In genomic region chr21:34544032-34544496, GRCh38 we compare ENCODE assay signal across 9 cellular contexts. TPM values are rescaled to one million over a fixed set of nuclear protein-coding genes. Genes with fewer than 3 reads are reported as not detected.
DNase-seq lines count a peak whose midpoint lies in the region; ATAC-seq and TF ChIP-seq lines count a peak whose summit lies in the region.
"Had no signal": no experiment of that assay in that cellular context is flagged by ENCODE, and none has a peak within 500 bp of the region (broad histone marks: within the 10 kb centered on the region; RNA-seq: fewer than 3 reads in every experiment).

No MANE protein-coding gene starts in this region.

- H3K27me3 ChIP-seq in BE2C: no peaks in the 10 kb centered on the region
- no peaks in the 10 kb centered on the region for H3K27me3 ChIP-seq in cardiac muscle cell
- H3K27me3 ChIP-seq in gastrocnemius medialis: no peaks in the 10 kb centered on the region

- TF ChIP-seq CTCF in BE2C (IDR thresholded peaks at IDR 0.05; ENCODE audit: low read depth, low read length): peak; percentile 89
- TF ChIP-seq CTCF in GM20000 (IDR thresholded peaks at IDR 0.05; ENCODE audit: extremely low read depth, missing control alignments): no peak
- TF ChIP-seq CTCF in cardiac muscle cell (IDR thresholded peaks at IDR 0.05; ENCODE audit: low read depth, low read length): peak; percentile 76
- TF ChIP-seq CTCF in gastrocnemius medialis (IDR thresholded peaks at IDR 0.05 in 4 of 5, conservative IDR thresholded peaks at IDR 0.05 in 1 of 5): peak in 4 of 5 experiments; percentile 39 to 60 (median 52)

- H3K4me3 ChIP-seq in BE2C (ENCODE audit: low read depth, low read length): no peak overlapping the region
- no peak overlapping the region for H3K4me3 ChIP-seq in cardiac muscle cell
- no peak overlapping the region for H3K4me3 ChIP-seq in gastrocnemius medialis

- no peaks in the 10 kb centered on the region for H3K27me3 Mint-ChIP-seq in activated T-cell treated with anti-CD3 and anti-CD28 coated beads, Interleukin-2, amount 50 U/mL, for 4 hours (ENCODE audit: low read depth)
- H3K27me3 Mint-ChIP-seq: IgD-negative memory B cell had no signal

- H3K9me3 Mint-ChIP-seq in activated T-cell treated with anti-CD3 and anti-CD28 coated beads, Interleukin-2, amount 50 U/mL, for 4 hours: peaks cover 7% of the 10 kb centered on the region

- DNase-seq in BE2C: peak; percentile 88
- peak; percentile 22 for DNase-seq in GM20000 (ENCODE audit: low spot score)
- peak; percentile 1 for DNase-seq in NCI-H774 (lab: John Stamatoyannopoulos, UW)
- DNase-seq in activated T-cell treated with anti-CD3 and anti-CD28 coated beads, Interleukin-2, amount 50 U/mL, for 4 hours: peak; percentile 27
- peak; percentile 57 to 89 for DNase-seq in cardiac muscle cell (ENCODE audit: low read depth in 1 of 2, low spot score in 1 of 2)
- peak in 1 of 2 donors; percentile 24 for DNase-seq in gastrocnemius medialis
- no peak for DNase-seq in NCI-H1930 (lab: John Stamatoyannopoulos, UW)

- in situ Hi-C loops in gastrocnemius medialis (cut with MboI; ENCODE audit: low sequenced_read_pairs in 4 of 4): no loop called here

- ATAC-seq in activated T-cell treated with anti-CD3 and anti-CD28 coated beads, Interleukin-2, amount 50 U/mL, for 4 hours: peak; percentile 53 to 59
- ATAC-seq in gastrocnemius medialis (peak in 1 of 2 donors; percentile 60), GM18907 (IDR thresholded peaks at IDR 0.05; ENCODE audit: unreplicated experiment) (no peak)

- intact Hi-C loops in gastrocnemius medialis (cut with DNase I; ENCODE audit: low total_unique reads): no loop called here

- H3K4me3 Mint-ChIP-seq in activated T-cell treated with anti-CD3 and anti-CD28 coated beads, Interleukin-2, amount 50 U/mL, for 4 hours: no peak overlapping the region

- H3K9me3 ChIP-seq in BE2C: no peaks in the 10 kb centered on the region; the same call in 1 of the 2 replicates
- H3K9me3 ChIP-seq in cardiac muscle cell (ENCODE audit: low read depth): no peaks in the 10 kb centered on the region
- no peaks in the 10 kb centered on the region for H3K9me3 ChIP-seq in gastrocnemius medialis

- no peak overlapping the region for H3K27ac ChIP-seq in cardiac muscle cell
- no peak overlapping the region for H3K27ac ChIP-seq in gastrocnemius medialis

- no peak for TF ChIP-seq POLR2A in gastrocnemius medialis (IDR thresholded peaks at IDR 0.05)

- peaks cover 5% of the 10 kb centered on the region for H3K36me3 Mint-ChIP-seq in activated T-cell treated with anti-CD3 and anti-CD28 coated beads, Interleukin-2, amount 50 U/mL, for 4 hours (ENCODE audit: insufficient read depth)
- H3K36me3 Mint-ChIP-seq: IgD-negative memory B cell had no signal

- peaks cover 4% of the 10 kb centered on the region for H3K4me1 Mint-ChIP-seq in activated T-cell treated with anti-CD3 and anti-CD28 coated beads, Interleukin-2, amount 50 U/mL, for 4 hours (ENCODE audit: low read depth)

- H3K36me3 ChIP-seq in BE2C (no peaks in the 10 kb centered on the region), cardiac muscle cell (no peaks in the 10 kb centered on the region), gastrocnemius medialis (no peaks in the 10 kb centered on the region)

- H3K4me1 ChIP-seq in BE2C: no peaks in the 10 kb centered on the region
- H3K4me1 ChIP-seq in cardiac muscle cell (ENCODE audit: low read depth): peaks cover 15% of the 10 kb centered on the region
- H3K4me1 ChIP-seq in gastrocnemius medialis: peaks cover 0 to 13% of the 10 kb centered on the region in 2 donors

RNA-seq across cellular contexts. Expression of gene KCNE1, which starts 32.1 kb away (rescaled TPM):
- not detected for polyA plus RNA-seq in BE2C (2012; ENCODE audit: insufficient read depth, insufficient read length, low read depth)
- total RNA-seq in activated T-cell treated with anti-CD3 and anti-CD28 coated beads, Interleukin-2, amount 50 U/mL, for 4 hours: under 1 TPM; 0.22 to 0.26 (median 0.25) TPM
- total RNA-seq in cardiac muscle cell (0.42 and 2.3 TPM in 2 replicates), gastrocnemius medialis (1 to 10 TPM in 1 of 4 donors, under 1 TPM in 1, not detected in 2; 0.22 to 2.9 TPM)
- 0.29 and 0.37 TPM in 2 replicates for polyA plus RNA-seq in cardiac muscle cell
- polyA plus RNA-seq: IgD-negative memory B cell had no signal

Comparison
In these comparisons a context has a peak if more than half of its experiments do, and no peak if none do; other contexts are left out.
1. DNase-seq: peak in BE2C (single experiment), GM20000 (single experiment), NCI-H774 (single experiment), activated T-cell treated with anti-CD3 and anti-CD28 coated beads, Interleukin-2, amount 50 U/mL, for 4 hours (single experiment) and cardiac muscle cell (2 of 2); none in NCI-H1930 (0 of 2).